Comparison of ENCODE assay signal across 2 cellular contexts in the genomic region with DNA sequence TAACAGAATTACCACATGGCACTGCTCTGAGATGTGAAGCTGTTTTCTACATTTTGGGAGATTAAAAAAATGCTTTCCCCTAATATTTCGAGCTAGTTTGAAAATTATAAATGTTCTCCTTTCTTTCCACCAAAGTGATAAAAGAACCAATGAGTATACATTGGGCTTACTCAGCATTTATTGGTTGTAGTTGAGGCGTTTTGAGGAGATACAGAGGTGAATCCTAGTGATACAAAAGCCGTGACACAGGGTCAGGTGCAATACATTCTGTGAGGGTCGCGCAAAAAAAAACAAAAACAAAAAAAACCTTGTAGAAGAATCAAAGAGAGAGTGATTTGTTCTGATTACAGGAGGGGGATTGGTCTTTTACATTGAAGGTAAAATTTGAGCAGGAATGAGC.
TF ChIP-seq lines count a peak whose summit lies in the region.

No MANE protein-coding gene starts in this region.

TF ChIP-seq in A549, 52 proteins besides CTCF, POLR2A, EP300 and RAD21:
- TF ChIP-seq MAFK (IDR thresholded peaks at IDR 0.05; ENCODE audit: partially characterized antibody) (peak; percentile 49), CHD2 (IDR thresholded peaks at IDR 0.05; ENCODE audit: low read length, partially characterized antibody) (no peak)

TF ChIP-seq in H1, 55 proteins besides CTCF, POLR2A, EP300 and RAD21:
- TF ChIP-seq POU5F1 (IDR thresholded peaks at IDR 0.05; ENCODE audit: low read depth, low read length) (no peak), MAFK (IDR thresholded peaks at IDR 0.05; ENCODE audit: low read depth, low read length) (peak; percentile 30; the same call in 1 of the 2 replicates), CBX8 (IDR thresholded peaks at IDR 0.05; ENCODE audit: borderline replicate concordance, low read depth, low read length) (no peak)
